In the genomic region with DNA sequence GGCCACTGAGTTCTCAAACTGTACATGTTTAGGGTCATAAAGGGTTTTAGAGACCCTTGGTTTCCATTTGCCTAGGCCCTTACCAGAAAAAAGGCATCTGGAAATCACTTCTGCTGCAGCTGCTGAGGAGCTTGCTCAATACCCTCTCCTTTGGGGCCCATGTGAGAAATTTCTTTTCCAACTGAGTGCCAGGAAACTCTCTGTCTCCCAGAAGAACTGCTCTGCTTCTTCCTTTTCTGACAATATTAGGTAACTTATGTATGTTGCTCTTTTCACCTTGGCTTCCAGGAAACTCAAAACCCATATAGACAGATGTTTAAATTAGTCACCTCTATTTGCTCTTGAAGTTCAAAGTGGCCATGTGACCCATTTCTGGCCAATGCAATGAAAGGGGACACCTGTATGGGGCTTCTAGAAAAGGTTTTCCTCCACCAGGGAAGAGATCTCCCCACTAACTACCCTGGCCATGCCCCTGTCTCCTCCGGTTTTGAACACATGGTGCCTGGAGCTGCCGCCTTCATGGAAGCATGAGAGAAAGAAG, we compare ENCODE assay signal across 9 cellular contexts.
DNase-seq lines count a peak whose midpoint lies in the region; ATAC-seq and TF ChIP-seq lines count a peak whose summit lies in the region.
"Had no signal": no experiment of that assay in that cellular context is flagged by ENCODE, and none has a peak within 500 bp of the region (broad histone marks: within the 10 kb centered on the region; RNA-seq: fewer than 3 reads in every experiment).

No MANE protein-coding gene starts in this region.

- H3K4me1 ChIP-seq in ascending aorta = peaks cover 29 to 79% of the 10 kb centered on the region in 2 donors

- no peak for ATAC-seq in natural killer cell
- ATAC-seq in GM19455 (IDR thresholded peaks at IDR 0.05; ENCODE audit: unreplicated experiment) = no peak
- ATAC-seq in HG03460 (IDR thresholded peaks at IDR 0.05; ENCODE audit: unreplicated experiment) = no peak
- no peak for ATAC-seq in HG02642 (IDR thresholded peaks at IDR 0.05; ENCODE audit: poor library complexity, unreplicated experiment)

- intact Hi-C loops in ascending aorta (cut with DNase I) (no loop called here), natural killer cell (cut with micrococcal nuclease) (no loop called here)

- H3K4me3 Mint-ChIP-seq in natural killer cell = peak overlapping the region; percentile 35

- H3K27ac ChIP-seq in ascending aorta = peak overlapping the region; percentile 82 to 96

- H3K27me3 Mint-ChIP-seq in natural killer cell (ENCODE audit: low read depth in 2 of 2) = no peaks in the 10 kb centered on the region

- no peak for TF ChIP-seq CTCF in ascending aorta (IDR thresholded peaks at IDR 0.05)
- no peak for TF ChIP-seq CTCF in natural killer cell (IDR thresholded peaks at IDR 0.05)

- peak overlapping the region; percentile 81 to 90 for H3K27ac Mint-ChIP-seq in natural killer cell

- no peaks in the 10 kb centered on the region for H3K9me3 ChIP-seq in ascending aorta

- H3K36me3 ChIP-seq in ascending aorta (peaks cover 0 to 5% of the 10 kb centered on the region in 2 donors), H7 (replicated peaks; ENCODE audit: control insufficient read depth, insufficient read depth, low read length) (no peaks in the 10 kb centered on the region)

- peaks cover 15% of the 10 kb centered on the region for H3K36me3 Mint-ChIP-seq in natural killer cell

- DNase-seq in AML-193 (lab: John Stamatoyannopoulos, UW) (peak; percentile 7 to 16), GM03348 (ENCODE audit: low spot score) (peak; percentile 61), ascending aorta (ENCODE audit: low spot score in 2 of 2) (no peak), natural killer cell (no peak), H7 (no peak)
- DNase-seq: stimulated activated CD4-positive, alpha-beta T cell treated with anti-CD3 and anti-CD28 coated beads, Interleukin-4, amount 100 ng/mL, for 24 hours had no signal

- no peaks in the 10 kb centered on the region for H3K9me3 Mint-ChIP-seq in natural killer cell

- H3K27me3 ChIP-seq in ascending aorta (no peaks in the 10 kb centered on the region), H7 (ENCODE audit: control insufficient read depth, insufficient read depth, low read length) (no peaks in the 10 kb centered on the region)

- peaks cover 77 to 94% of the 10 kb centered on the region in 2 donors for H3K4me1 Mint-ChIP-seq in natural killer cell

- H3K4me3 ChIP-seq in ascending aorta (no peak overlapping the region), H7 (ENCODE audit: insufficient read depth, low read depth, low read length) (no peak overlapping the region)

Comparison
In these comparisons a context has a peak if more than half of its experiments do, and no peak if none do; other contexts are left out.
1. DNase-seq: peak in AML-193 (2 of 2) and GM03348 (single experiment); none in ascending aorta (0 of 2), natural killer cell (single experiment) and H7 (single experiment).